Comparison of ENCODE assay signal across 27 cellular contexts in the genomic region with DNA sequence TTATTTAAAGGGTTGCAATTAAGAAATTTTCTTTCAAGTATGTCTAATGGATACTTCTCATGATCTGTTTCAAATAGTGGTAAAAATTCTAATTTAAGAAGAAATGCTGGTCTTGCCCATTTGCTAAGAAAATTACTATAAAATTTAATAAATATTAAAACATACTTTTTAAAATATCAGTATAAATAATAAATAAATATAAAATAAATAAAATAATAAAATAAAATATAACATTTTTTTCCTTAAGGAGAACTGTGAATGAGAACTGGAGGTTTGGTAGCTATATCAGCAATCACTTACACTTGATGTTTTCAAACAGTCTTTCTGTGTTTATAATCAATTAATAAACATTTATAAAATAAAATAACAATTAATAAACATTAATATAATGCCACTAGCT.
"Had no signal": no experiment of that assay in that cellular context is flagged by ENCODE, and none has a peak within 500 bp of the region (broad histone marks: within the 10 kb centered on the region; RNA-seq: fewer than 3 reads in every experiment).

No MANE protein-coding gene starts in this region.

- H3K27ac ChIP-seq: coronary artery, esophagus squamous epithelium, left lung, neutrophil, parathyroid adenoma, right lobe of liver, suprapubic skin, transverse colon, upper lobe of right lung, uterus had no signal

- H3K4me3 ChIP-seq: coronary artery, esophagus squamous epithelium, left lung, mucosa of descending colon, right lobe of liver, smooth muscle cell, suprapubic skin, transverse colon, upper lobe of right lung, uterus had no signal

- H3K27me3 ChIP-seq: esophagus squamous epithelium, left lung, neutrophil, right lobe of liver, suprapubic skin, transverse colon, upper lobe of right lung, uterus had no signal

- H3K79me2 ChIP-seq: parathyroid adenoma had no signal

- DNase-seq: dermis blood vessel endothelial cell; effector memory CD4-positive, alpha-beta T cell; erythroblast; esophagus squamous epithelium; foreskin melanocyte; head of caudate nucleus; left cardiac atrium; left lung; mesenchymal stem cell; mucosa of descending colon; naive B cell; right lobe of liver; stimulated activated CD4-positive, alpha-beta T cell treated with anti-CD3 and anti-CD28 coated beads, Interleukin-12 subunit alpha, Interleukin-12 subunit beta, amount 100 ng/mL, for 4 hours; stimulated activated CD4-positive, alpha-beta T cell treated with anti-CD3 and anti-CD28 coated beads, Interleukin-1b, Interleukin-23, amount 100 ng/mL, for 48 hours; stimulated activated CD4-positive, alpha-beta T cell treated with anti-CD3 and anti-CD28 coated beads, Interleukin-4, amount 100 ng/mL, for 1 hour; stimulated activated CD8-positive, alpha-beta memory T cell treated with anti-CD3 and anti-CD28 coated beads, Interleukin-4, amount 100 ng/mL, for 48 hours; stimulated activated naive CD4-positive, alpha-beta T cell; stimulated activated naive CD8-positive, alpha-beta T cell treated with anti-CD3 and anti-CD28 coated beads, Interleukin-15, amount 100 ng/mL, for 72 hours; transverse colon; upper lobe of right lung; uterus had no signal

- H3K4me2 ChIP-seq: smooth muscle cell had no signal

- H2AFZ ChIP-seq: parathyroid adenoma had no signal

- ATAC-seq: left cardiac atrium; left lung; mucosa of descending colon; natural killer cell treated with Interleukin-12 subunit alpha and Interleukin-12 subunit beta and Interleukin-15 and Interleukin-18, amount 100 ng/mL, for 72 hours; right lobe of liver; stimulated activated naive CD8-positive, alpha-beta T cell treated with anti-CD3 and anti-CD28 coated beads, Interleukin-15, amount 100 ng/mL, for 72 hours; upper lobe of right lung had no signal

- H3K36me3 ChIP-seq: esophagus squamous epithelium, left lung, neutrophil, right lobe of liver, suprapubic skin, transverse colon, upper lobe of right lung, uterus had no signal

- H3K9me3 ChIP-seq: esophagus squamous epithelium, left lung, mucosa of descending colon, neutrophil, right lobe of liver, suprapubic skin, transverse colon, upper lobe of right lung, uterus had no signal

- H3K9ac ChIP-seq: parathyroid adenoma had no signal

- H3K4me1 ChIP-seq: left lung, parathyroid adenoma, upper lobe of right lung had no signal
